ENCODE assay signal across 19 cellular contexts in genomic region chr13:20441066-20441465, GRCh38.
"Had no signal": no experiment of that assay in that cellular context is flagged by ENCODE, and none has a peak within 500 bp of the region (broad histone marks: within the 10 kb centered on the region; RNA-seq: fewer than 3 reads in every experiment).

No MANE protein-coding gene starts in this region.

- H3K9me3 ChIP-seq: right lobe of liver, upper lobe of right lung had no signal

- H3K27ac ChIP-seq: right lobe of liver, stomach, upper lobe of right lung had no signal

- H3K36me3 ChIP-seq: upper lobe of right lung had no signal

- H3K9me3 Mint-ChIP-seq: activated naive CD4-positive, alpha-beta T cell treated with anti-CD3 and anti-CD28 coated beads, Interleukin-2, amount 50 U/mL, for 24 hours; dendritic cell treated with granulocyte-macrophage colony-stimulating factor and Interleukin-4, amounts not matched to agents 40 ng/mL and 50 ng/mL, for 4 days; stimulated activated memory B cell treated with anti-CD40 and anti-IgM and Interleukin-4, amounts not matched to agents 10 μg/mL and 1 μg/mL and 100 μg/mL, for 72 hours had no signal

- H3K27me3 ChIP-seq: right lobe of liver, stomach, upper lobe of right lung had no signal

- ATAC-seq: stimulated activated memory B cell treated with anti-CD40 and anti-IgM and Interleukin-4, amounts not matched to agents 10 μg/mL and 1 μg/mL and 100 μg/mL, for 72 hours; upper lobe of right lung had no signal

- H3K27ac Mint-ChIP-seq: activated CD4-positive, alpha-beta memory T cell treated with anti-CD3 and anti-CD28 coated beads, Interleukin-2, amount 10 ng/mL, durations not matched to agents 7 days and 5 days; activated naive CD4-positive, alpha-beta T cell treated with anti-CD3 and anti-CD28 coated beads, Interleukin-2, amount 50 U/mL, for 24 hours; dendritic cell treated with granulocyte-macrophage colony-stimulating factor and Interleukin-4, amounts not matched to agents 40 ng/mL and 50 ng/mL, for 4 days; memory B cell; nephron progenitor cell; stimulated activated memory B cell treated with anti-CD40 and anti-IgM and Interleukin-4, amounts not matched to agents 10 μg/mL and 1 μg/mL and 100 μg/mL, for 72 hours; T-helper 1 cell treated with Interleukin-12 subunit alpha and Interleukin-12 subunit beta and Interleukin-4 antibody, amounts not matched to agents 30 μg/mL and 1 μg/mL, for 36 hours had no signal

- H3K4me3 Mint-ChIP-seq: activated CD4-positive, alpha-beta memory T cell treated with anti-CD3 and anti-CD28 coated beads, Interleukin-2, amount 10 ng/mL, durations not matched to agents 7 days and 5 days; activated naive CD4-positive, alpha-beta T cell treated with anti-CD3 and anti-CD28 coated beads, Interleukin-2, amount 50 U/mL, for 24 hours; dendritic cell treated with granulocyte-macrophage colony-stimulating factor and Interleukin-4, amounts not matched to agents 40 ng/mL and 50 ng/mL, for 4 days; memory B cell; nephron progenitor cell; stimulated activated memory B cell treated with anti-CD40 and anti-IgM and Interleukin-4, amounts not matched to agents 10 μg/mL and 1 μg/mL and 100 μg/mL, for 72 hours; T-helper 1 cell treated with Interleukin-12 subunit alpha and Interleukin-12 subunit beta and Interleukin-4 antibody, amounts not matched to agents 30 μg/mL and 1 μg/mL, for 36 hours had no signal

- H3K4me3 ChIP-seq: right lobe of liver, skin epidermis, stomach, upper lobe of right lung had no signal

- H3K4me1 ChIP-seq: right lobe of liver, upper lobe of right lung had no signal

- H3K4me1 Mint-ChIP-seq: memory B cell; nephron progenitor cell; stimulated activated memory B cell treated with anti-CD40 and anti-IgM and Interleukin-4, amounts not matched to agents 10 μg/mL and 1 μg/mL and 100 μg/mL, for 72 hours had no signal

- H3K27me3 Mint-ChIP-seq: activated CD4-positive, alpha-beta memory T cell treated with anti-CD3 and anti-CD28 coated beads, Interleukin-2, amount 10 ng/mL, durations not matched to agents 7 days and 5 days; activated naive CD4-positive, alpha-beta T cell treated with anti-CD3 and anti-CD28 coated beads, Interleukin-2, amount 50 U/mL, for 24 hours; dendritic cell treated with granulocyte-macrophage colony-stimulating factor and Interleukin-4, amounts not matched to agents 40 ng/mL and 50 ng/mL, for 4 days; memory B cell; stimulated activated memory B cell treated with anti-CD40 and anti-IgM and Interleukin-4, amounts not matched to agents 10 μg/mL and 1 μg/mL and 100 μg/mL, for 72 hours had no signal

- DNase-seq: activated CD4-positive, alpha-beta memory T cell treated with anti-CD3 and anti-CD28 coated beads, Interleukin-2, amount 10 ng/mL, durations not matched to agents 7 days and 5 days; activated CD4-positive, alpha-beta T cell treated with anti-CD3 and anti-CD28 coated beads for 48 hours; activated CD4-positive, CD25-positive, alpha-beta regulatory T cell; activated gamma-delta T cell; effector CD8-positive, alpha-beta T cell; erythroblast; nephron progenitor cell; posterior cingulate gyrus; right lobe of liver; stimulated activated CD4-positive, alpha-beta T cell treated with anti-CD3 and anti-CD28 coated beads, Interleukin-2, amount 100 ng/mL, for 24 hours; stomach; T1000; upper lobe of right lung had no signal
